In the genomic region with DNA sequence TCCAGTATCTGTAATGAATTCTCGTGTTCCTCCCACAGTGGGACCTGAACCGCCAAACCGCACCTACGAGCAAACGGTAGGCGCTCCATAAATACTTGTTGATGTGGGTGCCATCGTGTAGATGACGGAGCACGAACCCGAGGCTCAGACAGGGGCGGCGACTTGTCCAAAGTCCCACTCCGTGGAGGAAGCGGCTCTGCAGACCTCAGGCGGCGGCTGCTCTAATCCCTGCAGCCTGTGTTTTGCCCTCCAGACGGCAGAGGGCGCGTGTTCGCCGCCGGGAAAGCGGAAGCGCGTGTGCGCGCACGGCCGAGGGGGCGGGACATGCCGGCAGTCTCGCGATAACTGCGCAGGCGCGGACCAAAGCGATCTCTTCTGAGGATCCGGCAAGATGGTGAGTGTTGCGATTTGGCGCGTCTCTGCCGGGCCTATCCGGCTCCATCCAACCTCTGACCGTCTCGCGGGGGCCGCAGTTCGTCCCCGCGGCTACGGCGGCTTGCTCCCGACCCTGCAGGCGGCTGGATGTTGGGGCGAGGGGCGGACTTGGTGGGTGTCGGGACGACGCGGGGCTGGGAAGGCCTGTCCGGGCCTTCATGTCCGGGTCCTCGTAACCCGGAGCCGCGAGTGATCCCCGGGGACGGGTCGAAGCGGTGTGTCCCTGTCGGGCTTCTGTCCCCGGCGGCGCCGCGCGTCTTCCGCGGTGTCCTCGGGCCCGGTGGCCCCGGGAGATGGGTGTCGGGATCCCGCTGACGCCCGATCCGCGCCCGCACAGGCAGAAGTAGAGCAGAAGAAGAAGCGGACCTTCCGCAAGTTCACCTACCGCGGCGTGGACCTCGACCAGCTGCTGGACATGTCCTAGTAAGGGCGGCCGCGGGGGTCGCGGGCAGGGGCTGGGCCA, we compare ENCODE assay signal across 8 cellular contexts. TPM values are rescaled to one million over a fixed set of nuclear protein-coding genes. Genes with fewer than 3 reads are reported as not detected.
A peak's percentile ranks its signal among the peaks of the same experiment; 100 is the strongest.
DNase-seq lines count a peak whose midpoint lies in the region; ATAC-seq, FAIRE-seq and TF ChIP-seq lines count a peak whose summit lies in the region.

A gene (plus strand): TSS at position 362 of the 898 bp plus-strand sequence. CDS start 30 bp downstream, at position 392.

- H3K4me3 ChIP-seq in bronchial epithelial cell (ENCODE audit: low read depth, low read length) (peak within 1 kb of the TSS; percentile 78), spleen (peak within 1 kb of the TSS; percentile 61 to 97 (median 76))

- H3K27ac Mint-ChIP-seq in WTC11: peak within 1 kb of the TSS; percentile 99

- POLR2A ChIA-PET in WTC11 (lab: Charles Lee): no interaction called here

- no peaks in the 10 kb centered on the region for H3K27me3 Mint-ChIP-seq in WTC11 (ENCODE audit: low read depth)

- DNase-seq in AG08395 (ENCODE audit: low spot score) (peak; percentile 98), NCI-H226 (peak; percentile 82), WTC11 (ENCODE audit: low spot score) (peak; percentile 95), bronchial epithelial cell (ENCODE audit: low read depth) (peak; percentile 86), inferior parietal cortex (ENCODE audit: extremely low spot score) (peak; percentile 94), spleen (peak; percentile 98)

- H3K4me1 Mint-ChIP-seq in WTC11: peaks cover 21% of the 10 kb centered on the region

- intact Hi-C loops in spleen (cut with DNase I; ENCODE audit: low total_unique reads): no loop called here

- no peak for FAIRE-seq in bronchial epithelial cell (lab: Jason Lieb, UNC)

- no peaks in the 10 kb centered on the region for H3K9me3 ChIP-seq in spleen

- CTCF ChIA-PET in WTC11 (lab: Charles Lee): interaction anchor here (1.9 kb wide), 1 partner anchor 28 kb away, joined by 6 read pairs; no protein-coding TSS in a partner anchor

- peaks cover 15 to 61% (median 34%) of the 10 kb centered on the region in 6 donors for H3K4me1 ChIP-seq in spleen

- 1 to 3% (median 2%) methylated on average over 34 to 100 of the region's 100 CpGs for WGBS in spleen, 5 donors

- peaks cover 24% of the 10 kb centered on the region for H3K36me3 ChIP-seq in bronchial epithelial cell (ENCODE audit: control insufficient read depth, insufficient read depth, low read length)
- H3K36me3 ChIP-seq in spleen: peaks cover 9 to 73% (median 54%) of the 10 kb centered on the region in 6 donors

- H3K9me3 Mint-ChIP-seq in WTC11: no peaks in the 10 kb centered on the region

- ATAC-seq in GM18873 (IDR thresholded peaks at IDR 0.05; ENCODE audit: low FRiP score, unreplicated experiment) (peak; percentile 65), HG03175 (IDR thresholded peaks at IDR 0.05; ENCODE audit: unreplicated experiment) (peak; percentile 83), WTC11 (peak; percentile 83)

- peak within 1 kb of the TSS; percentile 90 to 97 (median 93) for H3K27ac ChIP-seq in spleen

- TF ChIP-seq CTCF in WTC11 (IDR thresholded peaks at IDR 0.05) (peak; percentile 77), bronchial epithelial cell (IDR thresholded peaks at IDR 0.05; ENCODE audit: insufficient read depth, low read length, severe bottlenecking) (peak; percentile 94), spleen (IDR thresholded peaks at IDR 0.05 in 8 of 11, conservative IDR thresholded peaks at IDR 0.05 in 3 of 11) (peak; percentile 94 to 99 (median 99))

- no peaks in the 10 kb centered on the region for H3K27me3 ChIP-seq in bronchial epithelial cell (ENCODE audit: control insufficient read depth, insufficient read depth, low read length)
- H3K27me3 ChIP-seq in spleen (replicated peaks in 1 of 7): no peaks in the 10 kb centered on the region

- peak within 1 kb of the TSS; percentile 97 for H3K4me3 Mint-ChIP-seq in WTC11

- TF ChIP-seq POLR2A in spleen (IDR thresholded peaks at IDR 0.05): peak; percentile 50 to 73 (median 61)

- H3K36me3 Mint-ChIP-seq in WTC11: peaks cover 44% of the 10 kb centered on the region

TF ChIP-seq in WTC11, 78 proteins besides CTCF, POLR2A, EP300 and RAD21 (continues in another document):
- TF ChIP-seq, protein P1, sequence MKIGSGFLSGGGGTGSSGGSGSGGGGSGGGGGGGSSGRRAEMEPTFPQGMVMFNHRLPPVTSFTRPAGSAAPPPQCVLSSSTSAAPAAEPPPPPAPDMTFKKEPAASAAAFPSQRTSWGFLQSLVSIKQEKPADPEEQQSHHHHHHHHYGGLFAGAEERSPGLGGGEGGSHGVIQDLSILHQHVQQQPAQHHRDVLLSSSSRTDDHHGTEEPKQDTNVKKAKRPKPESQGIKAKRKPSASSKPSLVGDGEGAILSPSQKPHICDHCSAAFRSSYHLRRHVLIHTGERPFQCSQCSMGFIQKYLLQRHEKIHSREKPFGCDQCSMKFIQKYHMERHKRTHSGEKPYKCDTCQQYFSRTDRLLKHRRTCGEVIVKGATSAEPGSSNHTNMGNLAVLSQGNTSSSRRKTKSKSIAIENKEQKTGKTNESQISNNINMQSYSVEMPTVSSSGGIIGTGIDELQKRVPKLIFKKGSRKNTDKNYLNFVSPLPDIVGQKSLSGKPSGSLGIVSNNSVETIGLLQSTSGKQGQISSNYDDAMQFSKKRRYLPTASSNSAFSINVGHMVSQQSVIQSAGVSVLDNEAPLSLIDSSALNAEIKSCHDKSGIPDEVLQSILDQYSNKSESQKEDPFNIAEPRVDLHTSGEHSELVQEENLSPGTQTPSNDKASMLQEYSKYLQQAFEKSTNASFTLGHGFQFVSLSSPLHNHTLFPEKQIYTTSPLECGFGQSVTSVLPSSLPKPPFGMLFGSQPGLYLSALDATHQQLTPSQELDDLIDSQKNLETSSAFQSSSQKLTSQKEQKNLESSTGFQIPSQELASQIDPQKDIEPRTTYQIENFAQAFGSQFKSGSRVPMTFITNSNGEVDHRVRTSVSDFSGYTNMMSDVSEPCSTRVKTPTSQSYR (CRISPR knock-in tag; IDR thresholded peaks at IDR 0.05): peak; percentile 74; the same call in 1 of the 2 replicates
- TF ChIP-seq EMX1 (CRISPR knock-in tag; IDR thresholded peaks at IDR 0.05) (peak; percentile 80; the same call in 1 of the 2 replicates), FOXK1 (CRISPR knock-in tag; IDR thresholded peaks at IDR 0.05) (peak; percentile 88), RELA (CRISPR knock-in tag; IDR thresholded peaks at IDR 0.05; ENCODE audit: borderline replicate concordance) (peak; percentile 20; the same call in 1 of the 2 replicates), FOXP1 (CRISPR knock-in tag; IDR thresholded peaks at IDR 0.05; ENCODE audit: borderline replicate concordance) (peak; percentile 88; the same call in 1 of the 2 replicates), CREM (CRISPR knock-in tag; IDR thresholded peaks at IDR 0.05) (peak; percentile 83), ZNF121 (CRISPR knock-in tag; IDR thresholded peaks at IDR 0.05) (no peak)
- TF ChIP-seq, protein P2, sequence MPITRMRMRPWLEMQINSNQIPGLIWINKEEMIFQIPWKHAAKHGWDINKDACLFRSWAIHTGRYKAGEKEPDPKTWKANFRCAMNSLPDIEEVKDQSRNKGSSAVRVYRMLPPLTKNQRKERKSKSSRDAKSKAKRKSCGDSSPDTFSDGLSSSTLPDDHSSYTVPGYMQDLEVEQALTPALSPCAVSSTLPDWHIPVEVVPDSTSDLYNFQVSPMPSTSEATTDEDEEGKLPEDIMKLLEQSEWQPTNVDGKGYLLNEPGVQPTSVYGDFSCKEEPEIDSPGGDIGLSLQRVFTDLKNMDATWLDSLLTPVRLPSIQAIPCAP (CRISPR knock-in tag; IDR thresholded peaks at IDR 0.05): peak; percentile 90
- TF ChIP-seq, protein P3, sequence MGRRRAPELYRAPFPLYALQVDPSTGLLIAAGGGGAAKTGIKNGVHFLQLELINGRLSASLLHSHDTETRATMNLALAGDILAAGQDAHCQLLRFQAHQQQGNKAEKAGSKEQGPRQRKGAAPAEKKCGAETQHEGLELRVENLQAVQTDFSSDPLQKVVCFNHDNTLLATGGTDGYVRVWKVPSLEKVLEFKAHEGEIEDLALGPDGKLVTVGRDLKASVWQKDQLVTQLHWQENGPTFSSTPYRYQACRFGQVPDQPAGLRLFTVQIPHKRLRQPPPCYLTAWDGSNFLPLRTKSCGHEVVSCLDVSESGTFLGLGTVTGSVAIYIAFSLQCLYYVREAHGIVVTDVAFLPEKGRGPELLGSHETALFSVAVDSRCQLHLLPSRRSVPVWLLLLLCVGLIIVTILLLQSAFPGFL (CRISPR knock-in tag; IDR thresholded peaks at IDR 0.05; ENCODE audit: borderline replicate concordance): 0 out of 2 replicates have a peak, but pooled peaks have one; percentile 88
- TF ChIP-seq, protein P4, sequence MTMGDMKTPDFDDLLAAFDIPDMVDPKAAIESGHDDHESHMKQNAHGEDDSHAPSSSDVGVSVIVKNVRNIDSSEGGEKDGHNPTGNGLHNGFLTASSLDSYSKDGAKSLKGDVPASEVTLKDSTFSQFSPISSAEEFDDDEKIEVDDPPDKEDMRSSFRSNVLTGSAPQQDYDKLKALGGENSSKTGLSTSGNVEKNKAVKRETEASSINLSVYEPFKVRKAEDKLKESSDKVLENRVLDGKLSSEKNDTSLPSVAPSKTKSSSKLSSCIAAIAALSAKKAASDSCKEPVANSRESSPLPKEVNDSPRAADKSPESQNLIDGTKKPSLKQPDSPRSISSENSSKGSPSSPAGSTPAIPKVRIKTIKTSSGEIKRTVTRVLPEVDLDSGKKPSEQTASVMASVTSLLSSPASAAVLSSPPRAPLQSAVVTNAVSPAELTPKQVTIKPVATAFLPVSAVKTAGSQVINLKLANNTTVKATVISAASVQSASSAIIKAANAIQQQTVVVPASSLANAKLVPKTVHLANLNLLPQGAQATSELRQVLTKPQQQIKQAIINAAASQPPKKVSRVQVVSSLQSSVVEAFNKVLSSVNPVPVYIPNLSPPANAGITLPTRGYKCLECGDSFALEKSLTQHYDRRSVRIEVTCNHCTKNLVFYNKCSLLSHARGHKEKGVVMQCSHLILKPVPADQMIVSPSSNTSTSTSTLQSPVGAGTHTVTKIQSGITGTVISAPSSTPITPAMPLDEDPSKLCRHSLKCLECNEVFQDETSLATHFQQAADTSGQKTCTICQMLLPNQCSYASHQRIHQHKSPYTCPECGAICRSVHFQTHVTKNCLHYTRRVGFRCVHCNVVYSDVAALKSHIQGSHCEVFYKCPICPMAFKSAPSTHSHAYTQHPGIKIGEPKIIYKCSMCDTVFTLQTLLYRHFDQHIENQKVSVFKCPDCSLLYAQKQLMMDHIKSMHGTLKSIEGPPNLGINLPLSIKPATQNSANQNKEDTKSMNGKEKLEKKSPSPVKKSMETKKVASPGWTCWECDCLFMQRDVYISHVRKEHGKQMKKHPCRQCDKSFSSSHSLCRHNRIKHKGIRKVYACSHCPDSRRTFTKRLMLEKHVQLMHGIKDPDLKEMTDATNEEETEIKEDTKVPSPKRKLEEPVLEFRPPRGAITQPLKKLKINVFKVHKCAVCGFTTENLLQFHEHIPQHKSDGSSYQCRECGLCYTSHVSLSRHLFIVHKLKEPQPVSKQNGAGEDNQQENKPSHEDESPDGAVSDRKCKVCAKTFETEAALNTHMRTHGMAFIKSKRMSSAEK (CRISPR knock-in tag; IDR thresholded peaks at IDR 0.05; ENCODE audit: borderline replicate concordance): no peak

RNA-seq across cellular contexts. Expression of the gene that starts here (rescaled TPM):
- total RNA-seq in WTC11 (2021) (1,932 to 2,169 TPM (median 2,158 TPM) in 3 replicates), bronchial epithelial cell (380 and 966 TPM in 2 replicates), spleen (1,000 to 10,000 TPM in 6 of 7 donors, 100 to 1,000 TPM in 1; 932 to 4,344 (median 1,309) TPM)
- 1,000 to 10,000 TPM; 4,275 to 5,849 (median 5,793) TPM for polyA plus RNA-seq in spleen

Comparison
In these comparisons a context has a peak if more than half of its experiments do, and no peak if none do; other contexts are left out.
1. Peak in every context shown above with its lines: DNase-seq, ATAC-seq, H3K4me3 ChIP-seq and H3K27ac ChIP-seq.